In genomic region chr2:97661927-97662326, GRCh38 we compare ENCODE assay signal across 9 cellular contexts. TPM values are rescaled to one million over a fixed set of nuclear protein-coding genes. Genes with fewer than 3 reads are reported as not detected.
DNase-seq lines count a peak whose midpoint lies in the region; ATAC-seq, FAIRE-seq and TF ChIP-seq lines count a peak whose summit lies in the region.
"Had no signal": no experiment of that assay in that cellular context is flagged by ENCODE, and none has a peak within 500 bp of the region (broad histone marks: within the 10 kb centered on the region; RNA-seq: fewer than 3 reads in every experiment).

No MANE protein-coding gene starts in this region.

- dilution Hi-C loops in endothelial cell of umbilical vein (cut with MboI; ENCODE audit: extremely low pct_ligation_motif_present, low sequenced_read_pairs), result no loop called here

- H3K4me1 ChIP-seq in PC-9 (replicated peaks; ENCODE audit: insufficient read depth), result peaks cover 20% of the 10 kb centered on the region
- H3K4me1 ChIP-seq in endothelial cell of umbilical vein (ENCODE audit: control insufficient read depth, extremely low read depth, insufficient read depth, low read length), result peaks cover 18% of the 10 kb centered on the region
- H3K4me1 ChIP-seq in skeletal muscle satellite cell (ENCODE audit: control insufficient read depth, insufficient read depth, low read length), result peaks cover 29% of the 10 kb centered on the region

- no peak for FAIRE-seq in endothelial cell of umbilical vein (lab: Jason Lieb, UNC)

- intact Hi-C loops in PC-9 (cut with micrococcal nuclease; ENCODE audit: unreplicated experiment) (no loop called here), endothelial cell of umbilical vein (cut with micrococcal nuclease) (no loop called here)

- H3K9me3 ChIP-seq in PC-9 (ENCODE audit: insufficient read depth, low read depth), result no peaks in the 10 kb centered on the region
- no peaks in the 10 kb centered on the region for H3K9me3 ChIP-seq in endothelial cell of umbilical vein (replicated peaks; ENCODE audit: control insufficient read depth, insufficient read depth, low read length)
- no peaks in the 10 kb centered on the region for H3K9me3 ChIP-seq in skeletal muscle satellite cell (replicated peaks; ENCODE audit: low read length)

- no peak for ATAC-seq in HG03354 (IDR thresholded peaks at IDR 0.05; ENCODE audit: poor library complexity, severe bottlenecking, unreplicated experiment)

- H3K9me2 ChIP-seq in PC-9 (ENCODE audit: insufficient read depth), result no peaks in the 10 kb centered on the region

- peaks cover 5% of the 10 kb centered on the region; the same call in 1 of the 2 replicates for H3K36me3 ChIP-seq in PC-9 (ENCODE audit: low read depth)
- H3K36me3 ChIP-seq in endothelial cell of umbilical vein (ENCODE audit: control insufficient read depth in 2 of 2, extremely low read depth in 1 of 2, insufficient read depth in 2 of 2, low read length in 2 of 2), result peaks cover 0 to 16% of the 10 kb centered on the region in 2 experiments
- H3K36me3 ChIP-seq in skeletal muscle satellite cell (ENCODE audit: insufficient read depth, low read length), result peaks cover 27% of the 10 kb centered on the region

- peak overlapping the region; percentile 82 for H3K4me3 ChIP-seq in GM12865 (ENCODE audit: low read depth, low read length)
- peak overlapping the region; percentile 75; the same call in 1 of the 2 replicates for H3K4me3 ChIP-seq in PC-9
- H3K4me3 ChIP-seq in endothelial cell of umbilical vein (replicated peaks in 1 of 3; ENCODE audit: insufficient read depth in 1 of 3, low read depth in 1 of 3, low read length in 3 of 3), result no peak overlapping the region
- H3K4me3 ChIP-seq in skeletal muscle satellite cell (ENCODE audit: low read length), result peak overlapping the region; percentile 71

- no peak for TF ChIP-seq CTCF in GM12865 (IDR thresholded peaks at IDR 0.05; ENCODE audit: insufficient read depth, low read depth, low read length, missing control alignments)
- TF ChIP-seq CTCF in PC-9 (conservative IDR thresholded peaks at IDR 0.05), result no peak
- no peak for TF ChIP-seq CTCF in endothelial cell of umbilical vein (IDR thresholded peaks at IDR 0.05; ENCODE audit: extremely low read depth in 1 of 2, insufficient read depth in 1 of 2, low read depth in 1 of 2, low read length in 2 of 2)

- DNase-seq in GM12865 (ENCODE audit: low read depth) (no peak), PC-9 (peak in 1 of 2 experiments; percentile 5), endothelial cell of umbilical vein (ENCODE audit: low read depth, low spot score) (no peak), pons (ENCODE audit: low spot score) (no peak), ecto neural progenitor cell (ENCODE audit: low spot score) (no peak)
- DNase-seq in effector CD8-positive, alpha-beta T cell (lab: John Stamatoyannopoulos, UW), result no peak
- DNase-seq: NCI-H2171 had no signal

- H3K9ac ChIP-seq in endothelial cell of umbilical vein (replicated peaks; ENCODE audit: extremely low read depth, insufficient read depth, low read length) (no peak overlapping the region), skeletal muscle satellite cell (ENCODE audit: low read depth, low read length) (peak overlapping the region; percentile 93)

- peaks cover 29% of the 10 kb centered on the region for H3F3A ChIP-seq in PC-9 (ENCODE audit: insufficient read depth, low read depth)

- CTCF ChIA-PET in PC-9 (lab: Charles Lee) (interaction anchor here (0.6 to 3.2 kb wide), 3 partner anchors 12 to 33 kb away, joined by 3 to 13 read pairs (median 5); partner anchors contain the start of gene COX5B), endothelial cell of umbilical vein (lab: Charles Lee) (interaction anchor here (1.3 to 6.3 kb wide), 7 partner anchors 15 to 71 kb away, joined by 4 to 51 read pairs (median 7); partner anchors contain the start of gene COX5B)

- POLR2A ChIA-PET in PC-9 (lab: Charles Lee; ENCODE audit: unreplicated experiment) (interaction anchor here (0.8 kb wide), 1 partner anchor 13 kb away, joined by 9 read pairs; no protein-coding TSS in a partner anchor), endothelial cell of umbilical vein (lab: Charles Lee) (interaction anchor here (0.6 to 3.9 kb wide), 2 partner anchors 16 to 50 kb away, joined by 4 to 38 read pairs; partner anchors contain the start of gene COX5B)

- H3K4me2 ChIP-seq in PC-9 (peak overlapping the region; percentile 78), endothelial cell of umbilical vein (ENCODE audit: insufficient read depth, low read length) (peak overlapping the region; percentile 79), skeletal muscle satellite cell (ENCODE audit: low read length) (peak overlapping the region; percentile 81)

- H3K9me1 ChIP-seq in endothelial cell of umbilical vein (replicated peaks; ENCODE audit: control insufficient read depth, extremely low read depth, insufficient read depth, low read length), result no peaks in the 10 kb centered on the region

- no peaks in the 10 kb centered on the region for H3K27me3 ChIP-seq in PC-9 (ENCODE audit: insufficient read depth, low read depth)
- H3K27me3 ChIP-seq in endothelial cell of umbilical vein (ENCODE audit: control insufficient read depth in 2 of 2, insufficient read depth in 2 of 2, low read length in 2 of 2), result no peaks in the 10 kb centered on the region
- no peaks in the 10 kb centered on the region for H3K27me3 ChIP-seq in skeletal muscle satellite cell (ENCODE audit: control insufficient read depth, insufficient read depth, low read length)

- TF ChIP-seq POLR2A in endothelial cell of umbilical vein (IDR thresholded peaks at IDR 0.05; ENCODE audit: low read depth, low read length), result no peak

- peaks cover 19% of the 10 kb centered on the region for H4K20me1 ChIP-seq in PC-9 (ENCODE audit: insufficient read depth)
- H4K20me1 ChIP-seq in endothelial cell of umbilical vein (replicated peaks; ENCODE audit: control insufficient read depth, extremely low read depth, insufficient read depth, low read length), result no peaks in the 10 kb centered on the region

- no TSS peak for BruUV-seq in PC-9 (replicated peaks; lab: Mats Ljungman, UMichigan)
- no TSS peak for BruUV-seq in endothelial cell of umbilical vein (replicated peaks; lab: Mats Ljungman, UMichigan)

- H3K79me2 ChIP-seq in PC-9 (ENCODE audit: low read depth), result peaks cover 29% of the 10 kb centered on the region
- H3K79me2 ChIP-seq in endothelial cell of umbilical vein (ENCODE audit: control insufficient read depth, insufficient read depth, low read length), result peaks cover 13% of the 10 kb centered on the region

- H2AFZ ChIP-seq in PC-9, result no peak overlapping the region
- no peak overlapping the region for H2AFZ ChIP-seq in endothelial cell of umbilical vein (ENCODE audit: low read depth, low read length)

- H3K27ac ChIP-seq in PC-9, result peak overlapping the region; percentile 77; the same call in 1 of the 2 replicates
- no peak overlapping the region for H3K27ac ChIP-seq in endothelial cell of umbilical vein (ENCODE audit: insufficient read depth, low read depth, low read length)

TF ChIP-seq in endothelial cell of umbilical vein, 7 proteins besides CTCF, POLR2A, EP300 and RAD21 (continues in another document):
- no peak for TF ChIP-seq MYC (IDR thresholded peaks at IDR 0.05; ENCODE audit: low read depth, low read length)

RNA-seq across cellular contexts. Expression of gene ACTR1B, which starts 1.9 kb away (rescaled TPM):
- total RNA-seq in PC-9 (2021), result 49.9 and 83.5 TPM in 2 replicates
- 49.8 and 50.2 TPM in 2 replicates for total RNA-seq in endothelial cell of umbilical vein
- polyA plus RNA-seq in endothelial cell of umbilical vein, result 60.9 and 68.4 TPM in 2 replicates
- 43.1 and 51.6 TPM in 2 replicates for polyA plus RNA-seq in endothelial cell of umbilical vein (2011; cell fraction: cytosol; rRNA removed)
- polyA plus RNA-seq in endothelial cell of umbilical vein (2011; cell fraction: nucleus; rRNA removed), result 101 and 122 TPM in 2 replicates
- 37.3 and 53.6 TPM in 2 replicates for polyA plus RNA-seq in endothelial cell of umbilical vein (2012)
- polyA minus RNA-seq in endothelial cell of umbilical vein, result 43.7 and 49.1 TPM in 2 replicates
- polyA minus RNA-seq in endothelial cell of umbilical vein (2011; cell fraction: cytosol; rRNA and poly(A)+ RNA removed), result 30.0 TPM
- polyA minus RNA-seq in endothelial cell of umbilical vein (2011; cell fraction: nucleus; rRNA and poly(A)+ RNA removed), result 18.6 and 30.5 TPM in 2 replicates
- 33.7 and 51.1 TPM in 2 replicates for total RNA-seq in skeletal muscle satellite cell (2012; rRNA removed)

RNA-seq across cellular contexts. Expression of gene C2orf92, which starts 7.6 kb away (rescaled TPM):
- total RNA-seq in PC-9 (2021) (11.2 and 14.0 TPM in 2 replicates), endothelial cell of umbilical vein (4.2 and 7.9 TPM in 2 replicates)
- 1.8 and 2.7 TPM in 2 replicates for polyA plus RNA-seq in endothelial cell of umbilical vein
- polyA plus RNA-seq in endothelial cell of umbilical vein (2011; cell fraction: cytosol; rRNA removed), result 0.35 and 0.95 TPM in 2 replicates
- 23.7 and 28.6 TPM in 2 replicates for polyA plus RNA-seq in endothelial cell of umbilical vein (2011; cell fraction: nucleus; rRNA removed)
- 3.7 and 3.9 TPM in 2 replicates for polyA plus RNA-seq in endothelial cell of umbilical vein (2012)
- polyA minus RNA-seq in endothelial cell of umbilical vein, result 3.3 and 3.6 TPM in 2 replicates
- polyA minus RNA-seq in endothelial cell of umbilical vein (2011; cell fraction: cytosol; rRNA and poly(A)+ RNA removed), result 4.4 TPM
- polyA minus RNA-seq in endothelial cell of umbilical vein (2011; cell fraction: nucleus; rRNA and poly(A)+ RNA removed), result 9.1 and 9.5 TPM in 2 replicates
- total RNA-seq in skeletal muscle satellite cell (2012; rRNA removed), result 3.8 and 4.8 TPM in 2 replicates

RNA-seq across cellular contexts. Expression of gene COX5B, which starts 16.1 kb away (rescaled TPM):
- total RNA-seq in PC-9 (2021) (310 and 345 TPM in 2 replicates), endothelial cell of umbilical vein (159 and 167 TPM in 2 replicates)
- polyA plus RNA-seq in endothelial cell of umbilical vein, result 292 and 329 TPM in 2 replicates
- 383 and 430 TPM in 2 replicates for polyA plus RNA-seq in endothelial cell of umbilical vein (2011; cell fraction: cytosol; rRNA removed)
- polyA plus RNA-seq in endothelial cell of umbilical vein (2011; cell fraction: nucleus; rRNA removed), result 128 and 175 TPM in 2 replicates
- polyA plus RNA-seq in endothelial cell of umbilical vein (2012), result 159 and 231 TPM in 2 replicates
- polyA minus RNA-seq in endothelial cell of umbilical vein, result 54.6 and 60.0 TPM in 2 replicates
- polyA minus RNA-seq in endothelial cell of umbilical vein (2011; cell fraction: cytosol; rRNA and poly(A)+ RNA removed), result 83.4 TPM
- 21.1 and 22.5 TPM in 2 replicates for polyA minus RNA-seq in endothelial cell of umbilical vein (2011; cell fraction: nucleus; rRNA and poly(A)+ RNA removed)
- total RNA-seq in skeletal muscle satellite cell (2012; rRNA removed), result 254 and 281 TPM in 2 replicates

RNA-seq across cellular contexts. Expression of gene ZAP70, which starts 51.4 kb away (rescaled TPM):
- total RNA-seq in PC-9 (2021), result not detected in 2 replicates
- not detected in 2 replicates for total RNA-seq in endothelial cell of umbilical vein
- polyA plus RNA-seq in endothelial cell of umbilical vein, result 0.10 and 0.14 TPM in 2 replicates
- 0.07 TPM in 1 of 2 replicates, not detected in the other for polyA plus RNA-seq in endothelial cell of umbilical vein (2011; cell fraction: cytosol; rRNA removed)
- polyA plus RNA-seq in endothelial cell of umbilical vein (2011; cell fraction: nucleus; rRNA removed), result 0.78 and 0.99 TPM in 2 replicates
- 0.25 and 0.30 TPM in 2 replicates for polyA plus RNA-seq in endothelial cell of umbilical vein (2012)
- 0.12 TPM in 1 of 2 replicates, not detected in the other for polyA minus RNA-seq in endothelial cell of umbilical vein
- not detected for polyA minus RNA-seq in endothelial cell of umbilical vein (2011; cell fraction: cytosol; rRNA and poly(A)+ RNA removed)
- polyA minus RNA-seq in endothelial cell of umbilical vein (2011; cell fraction: nucleus; rRNA and poly(A)+ RNA removed), result 0.53 TPM in 1 of 2 replicates, not detected in the other
- total RNA-seq in skeletal muscle satellite cell (2012; rRNA removed), result not detected in 2 replicates

Comparison
In these comparisons a context has a peak if more than half of its experiments do, and no peak if none do; other contexts are left out.
1. H3K4me3 ChIP-seq: peak in GM12865 (single experiment), PC-9 (single experiment) and skeletal muscle satellite cell (single experiment); none in endothelial cell of umbilical vein (0 of 3).
2. Peak in every context shown above with its lines, with median percentiles within 50 percentile points of each other: H3K4me2 ChIP-seq.